ENCODE assay signal across 19 cellular contexts in genomic region chr2:127256866-127257265, GRCh38. TPM values are rescaled to one million over a fixed set of nuclear protein-coding genes. Genes with fewer than 3 reads are reported as not detected.
"Had no signal": no experiment of that assay in that cellular context is flagged by ENCODE, and none has a peak within 500 bp of the region (broad histone marks: within the 10 kb centered on the region; RNA-seq: fewer than 3 reads in every experiment).

No MANE protein-coding gene starts in this region.

- H3K4me3 ChIP-seq: suprapubic skin, transverse colon had no signal

- H3K9me3 ChIP-seq: suprapubic skin, transverse colon had no signal

- H3K9ac ChIP-seq: parathyroid adenoma had no signal

- H3K9me3 Mint-ChIP-seq: activated CD4-positive, alpha-beta T cell treated with anti-CD3 and anti-CD28 coated beads, Interleukin-2, amount 10 ng/mL, durations not matched to agents 7 days and 5 days; activated T-helper 1 cell treated with anti-CD3 and anti-CD28 coated beads, Interleukin-12 subunit alpha, Interleukin-12 subunit beta, Interleukin-2, Interleukin-4 antibody, amounts not matched to agents 30 ng/mL and 10 ng/mL and 1 ng/mL, durations not matched to agents 14 hours and 24 hours and 36 hours; brain; effector memory CD8-positive, alpha-beta T cell; naive thymus-derived CD8-positive, alpha-beta T cell had no signal

- H3K27me3 Mint-ChIP-seq: activated CD4-positive, alpha-beta T cell treated with anti-CD3 and anti-CD28 coated beads, Interleukin-2, amount 10 ng/mL, durations not matched to agents 7 days and 5 days; brain; effector memory CD8-positive, alpha-beta T cell; naive thymus-derived CD8-positive, alpha-beta T cell had no signal

- H3K27ac Mint-ChIP-seq: activated CD4-positive, alpha-beta T cell treated with anti-CD3 and anti-CD28 coated beads, Interleukin-2, amount 10 ng/mL, durations not matched to agents 7 days and 5 days; activated T-helper 1 cell treated with anti-CD3 and anti-CD28 coated beads, Interleukin-12 subunit alpha, Interleukin-12 subunit beta, Interleukin-2, Interleukin-4 antibody, amounts not matched to agents 30 ng/mL and 10 ng/mL and 1 ng/mL, durations not matched to agents 14 hours and 24 hours and 36 hours; brain had no signal

- H3K27ac ChIP-seq: parathyroid adenoma, suprapubic skin, transverse colon had no signal

- H3K4me1 ChIP-seq: parathyroid adenoma, suprapubic skin, transverse colon had no signal

- H3K79me2 ChIP-seq: parathyroid adenoma had no signal

- H3K4me3 Mint-ChIP-seq: activated CD4-positive, alpha-beta T cell treated with anti-CD3 and anti-CD28 coated beads, Interleukin-2, amount 10 ng/mL, durations not matched to agents 7 days and 5 days; activated T-helper 1 cell treated with anti-CD3 and anti-CD28 coated beads, Interleukin-12 subunit alpha, Interleukin-12 subunit beta, Interleukin-2, Interleukin-4 antibody, amounts not matched to agents 30 ng/mL and 10 ng/mL and 1 ng/mL, durations not matched to agents 14 hours and 24 hours and 36 hours; brain; effector memory CD8-positive, alpha-beta T cell; naive thymus-derived CD8-positive, alpha-beta T cell had no signal

- H3K27me3 ChIP-seq: suprapubic skin, transverse colon had no signal

- DNase-seq: activated CD4-positive, alpha-beta T cell treated with anti-CD3 and anti-CD28 coated beads, Interleukin-2, amount 10 ng/mL, durations not matched to agents 7 days and 5 days; activated CD4-positive, CD25-positive, alpha-beta regulatory T cell; activated T-cell treated with anti-CD3 and anti-CD28 coated beads for 4 hours; anterior cingulate cortex; caudate nucleus; effector memory CD8-positive, alpha-beta T cell; hippocampal formation; left cardiac atrium; mesendoderm; naive thymus-derived CD8-positive, alpha-beta T cell; stimulated activated naive CD4-positive, alpha-beta T cell treated with Interleukin-2 at 50 U/mL for 16 hours; T1000; transverse colon had no signal

- ATAC-seq: effector memory CD8-positive, alpha-beta T cell; left cardiac atrium; naive thymus-derived CD8-positive, alpha-beta T cell had no signal

- H2AFZ ChIP-seq: parathyroid adenoma had no signal

RNA-seq across cellular contexts. Expression of gene CYP27C1, which starts 36.8 kb away (rescaled TPM):
- total RNA-seq: activated CD4-positive, alpha-beta T cell treated with anti-CD3 and anti-CD28 coated beads, Interleukin-2, amount 10 ng/mL, durations not matched to agents 7 days and 5 days; activated T-helper 1 cell treated with anti-CD3 and anti-CD28 coated beads, Interleukin-12 subunit alpha, Interleukin-12 subunit beta, Interleukin-2, Interleukin-4 antibody, amounts not matched to agents 30 ng/mL and 10 ng/mL and 1 ng/mL, durations not matched to agents 14 hours and 24 hours and 36 hours; dermis microvascular lymphatic vessel endothelial cell; naive thymus-derived CD8-positive, alpha-beta T cell; T-helper 1 cell treated with Interleukin-12 subunit alpha and Interleukin-12 subunit beta and Interleukin-4 antibody, amounts not matched to agents 30 ng/mL and 1 ng/mL, for 36 hours had no signal
- polyA plus RNA-seq: naive thymus-derived CD8-positive, alpha-beta T cell had no signal
